ENCODE assay signal across 18 cellular contexts in the genomic region with DNA sequence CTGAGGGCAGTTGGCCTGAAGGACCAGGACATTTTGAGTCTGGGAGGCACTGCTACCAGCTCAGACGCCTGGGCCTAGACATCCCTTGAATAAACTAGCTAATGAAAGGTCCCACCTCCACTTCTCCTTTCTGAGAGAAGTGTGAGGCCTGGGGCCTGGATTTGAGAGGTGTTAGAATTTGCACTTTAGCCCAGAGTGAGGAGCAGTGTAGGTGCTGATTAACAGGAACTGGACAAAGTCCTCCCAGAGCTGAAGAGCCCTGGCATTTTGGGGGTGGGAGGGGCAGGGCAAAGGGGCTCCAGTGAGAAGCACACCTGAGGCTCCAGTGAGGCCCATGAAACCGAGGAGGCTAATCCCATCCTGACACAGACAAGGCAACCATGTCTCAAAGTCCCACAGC. TPM values are rescaled to one million over a fixed set of nuclear protein-coding genes. Genes with fewer than 3 reads are reported as not detected.
DNase-seq lines count a peak whose midpoint lies in the region; ATAC-seq, FAIRE-seq and TF ChIP-seq lines count a peak whose summit lies in the region.
"Had no signal": no experiment of that assay in that cellular context is flagged by ENCODE, and none has a peak within 500 bp of the region (broad histone marks: within the 10 kb centered on the region; RNA-seq: fewer than 3 reads in every experiment).

No MANE protein-coding gene starts in this region.

- DNase-seq in Caco-2 (peak; percentile 59 to 91), GM12878 (ENCODE audit: low read depth, low spot score) (no peak), HEK293T (ENCODE audit: extremely low spot score) (no peak), NCI-H748 (lab: John Stamatoyannopoulos, UW; ENCODE audit: unreplicated experiment) (no peak)
- DNase-seq: C1 segment of cervical spinal cord; COR-L47; NCI-H1048; NCI-H146; NCI-H2081 treated with DMSO at 0.1 percent for 48 hours; NCI-H2227 treated with DMSO at 0.1 percent for 48 hours; NCI-H526 treated with DMSO at 0.1 percent for 48 hours; NK-92 treated with Interleukin-12 subunit alpha and Interleukin-12 subunit beta, amount 100 ng/mL, for 24 hours; PC-3 had no signal

- no peak for FAIRE-seq in GM12878 (lab: Jason Lieb, UNC)
- FAIRE-seq: A204.1, H54 had no signal

- BruUV-seq in Caco-2 (replicated peaks; lab: Mats Ljungman, UMichigan) (no TSS peak), GM12878 (replicated peaks; lab: Mats Ljungman, UMichigan) (no TSS peak)

- no peaks in the 10 kb centered on the region for H3K36me3 Mint-ChIP-seq in Caco-2 (ENCODE audit: insufficient read depth, unreplicated experiment)
- H3K36me3 Mint-ChIP-seq: IgD-negative memory B cell had no signal

- SMC1A ChIA-PET in GM12878 (lab: Charles Lee; ENCODE audit: uncharacterized antibody, unreplicated experiment) = interaction anchor here (0.7 to 1.0 kb wide), 3 partner anchors 8 to 19 kb away, joined by 3 read pairs; no protein-coding TSS in a partner anchor

- H3K27ac Mint-ChIP-seq in Caco-2 (ENCODE audit: unreplicated experiment) = peak overlapping the region; percentile 56

- in situ Hi-C loops in GM12878 (cut with MboI) = no loop called here

- H3K4me3 ChIP-seq in Caco-2 (ENCODE audit: low read depth, low read length) (no peak overlapping the region), GM12878 (no peak overlapping the region), liver (ENCODE audit: low read depth in 1 of 3, low read length in 3 of 3) (no peak overlapping the region)

- TF ChIP-seq POLR2A in GM12878 (IDR thresholded peaks at IDR 0.05; ENCODE audit: low read depth, low read length) = no peak

- CTCF ChIA-PET in Caco-2 (lab: Charles Lee) (interaction anchor here (0.6 to 1.0 kb wide), 3 partner anchors 17 to 37 kb away, joined by 3 to 8 read pairs (median 4); no protein-coding TSS in a partner anchor), GM12878 (lab: Yijun Ruan, JAX) (interaction anchor here (0.7 to 1.8 kb wide), 4 partner anchors 13 to 37 kb away, joined by 3 to 4 read pairs (median 4); no protein-coding TSS in a partner anchor), HEK293T (lab: Yijun Ruan, JAX) (no interaction called here)

- TF ChIP-seq EP300 in GM12878 (IDR thresholded peaks at IDR 0.05; ENCODE audit: borderline replicate concordance in 1 of 2, control insufficient read depth in 1 of 2, low read depth in 2 of 2, low read length in 2 of 2) = no peak

- POLR2A ChIA-PET in Caco-2 (lab: Charles Lee) = interaction anchor here (0.5 to 1.5 kb wide), 7 partner anchors 14 to 59 kb away, joined by 3 to 12 read pairs (median 7); partner anchors contain the start of genes AP2S1 and SLC1A5
- POLR2A ChIA-PET in GM12878 (lab: Charles Lee) = interaction anchor here (0.6 to 1.4 kb wide), 3 partner anchors 16 to 26 kb away, joined by 3 to 5 read pairs (median 3); no protein-coding TSS in a partner anchor
- POLR2A ChIA-PET in HEK293T (lab: Yijun Ruan, JAX) = no interaction called here

- no peak overlapping the region for H3K4me2 ChIP-seq in GM12878 (ENCODE audit: control insufficient read depth, insufficient read depth)

- no peaks in the 10 kb centered on the region for H3K27me3 ChIP-seq in Caco-2 (replicated peaks; ENCODE audit: control insufficient read depth, insufficient read depth, low read length)
- H3K27me3 ChIP-seq in GM12878 (replicated peaks in 1 of 2; ENCODE audit: control insufficient read depth in 2 of 2, insufficient read depth in 2 of 2, low read length in 1 of 2) = no peaks in the 10 kb centered on the region
- H3K27me3 ChIP-seq in liver (ENCODE audit: control insufficient read depth in 4 of 4, insufficient read depth in 4 of 4, low read length in 3 of 4) = no peaks in the 10 kb centered on the region

- H4K20me1 ChIP-seq in GM12878 (ENCODE audit: control insufficient read depth, insufficient read depth) = no peaks in the 10 kb centered on the region

- H3K4me1 ChIP-seq in Caco-2 (peaks cover 36% of the 10 kb centered on the region), GM12878 (ENCODE audit: control insufficient read depth, insufficient read depth, low read length) (no peaks in the 10 kb centered on the region), liver (ENCODE audit: control insufficient read depth in 4 of 4, insufficient read depth in 4 of 4, low read length in 3 of 4) (peaks cover 0 to 6% (median 5%) of the 10 kb centered on the region in 4 donors)

- H3K4me1 Mint-ChIP-seq in Caco-2 (ENCODE audit: low read depth, unreplicated experiment) = no peaks in the 10 kb centered on the region
- H3K4me1 Mint-ChIP-seq: IgD-negative memory B cell had no signal

- H3K27me3 Mint-ChIP-seq in Caco-2 (ENCODE audit: insufficient read depth, unreplicated experiment) = no peaks in the 10 kb centered on the region
- H3K27me3 Mint-ChIP-seq: IgD-negative memory B cell had no signal

- RAD21 ChIA-PET in GM12878 (lab: Charles Lee; ENCODE audit: unreplicated experiment) = interaction anchor here (0.8 to 1.0 kb wide), 2 partner anchors 18 to 36 kb away, joined by 3 to 4 read pairs; no protein-coding TSS in a partner anchor

- intact Hi-C loops in Caco-2 (cut with micrococcal nuclease; ENCODE audit: unreplicated experiment) (loop anchor here (1.0 kb wide), 1 partner anchor 15 kb away; the partner anchor contains the start of gene SLC1A5), GM12878 (cut with micrococcal nuclease; ENCODE audit: unreplicated experiment) (no loop called here)

- H3K27ac ChIP-seq in GM12878 (ENCODE audit: control insufficient read depth, insufficient read depth) (no peak overlapping the region), liver (ENCODE audit: low read depth in 1 of 2, low read length in 2 of 2) (no peak overlapping the region)

- H3K36me3 ChIP-seq in Caco-2 (ENCODE audit: control insufficient read depth, insufficient read depth, low read length) (no peaks in the 10 kb centered on the region), GM12878 (ENCODE audit: control insufficient read depth in 2 of 2, insufficient read depth in 2 of 2, low read length in 1 of 2) (no peaks in the 10 kb centered on the region), liver (ENCODE audit: control insufficient read depth in 4 of 4, insufficient read depth in 3 of 4, low read depth in 1 of 4, low read length in 3 of 4) (no peaks in the 10 kb centered on the region)

- WGBS in GM12878 (ENCODE audit: insufficient coverage, insufficient replicate concordance, low lambda C conversion rate, missing lambda C conversion rate) = 45% methylated on average over 1 of the region's 2 CpGs
- WGBS in liver = 58% methylated on average over 2 of the region's 2 CpGs

- TF ChIP-seq CTCF in Caco-2 (IDR thresholded peaks at IDR 0.05; ENCODE audit: insufficient read depth in 1 of 2, low read depth in 1 of 2, low read length in 1 of 2, severe bottlenecking in 1 of 2, unreplicated experiment in 1 of 2) = no peak
- TF ChIP-seq CTCF in GM12878 (IDR thresholded peaks at IDR 0.05 in 2 of 3, conservative IDR thresholded peaks at IDR 0.05 in 1 of 3; ENCODE audit: control insufficient read depth in 2 of 3, extremely low read depth in 1 of 3, insufficient read depth in 1 of 3, low read depth in 3 of 3, low read length in 3 of 3) = no peak
- no peak for TF ChIP-seq CTCF in liver (IDR thresholded peaks at IDR 0.05; ENCODE audit: low read depth, low read length, missing input control)

- no peak for TF ChIP-seq RAD21 in GM12878 (IDR thresholded peaks at IDR 0.05; ENCODE audit: insufficient read depth, low read depth, low read length)
- no peak for TF ChIP-seq RAD21 in liver (IDR thresholded peaks at IDR 0.05)

- no peak overlapping the region for H3K4me3 Mint-ChIP-seq in Caco-2 (ENCODE audit: unreplicated experiment)
- H3K4me3 Mint-ChIP-seq: IgD-negative memory B cell had no signal

- H3K9me3 Mint-ChIP-seq in Caco-2 (ENCODE audit: unreplicated experiment) = no peaks in the 10 kb centered on the region
- H3K9me3 Mint-ChIP-seq: IgD-negative memory B cell had no signal

- H3K9me3 ChIP-seq in Caco-2 (no peaks in the 10 kb centered on the region), GM12878 (replicated peaks; ENCODE audit: control insufficient read depth, insufficient read depth, low read length) (no peaks in the 10 kb centered on the region), liver (ENCODE audit: control insufficient read depth in 4 of 4, low read length in 3 of 4) (no peaks in the 10 kb centered on the region)

- H2AFZ ChIP-seq in GM12878 (ENCODE audit: control insufficient read depth, low read depth, low read length) = no peak overlapping the region

- no peaks in the 10 kb centered on the region for H3K79me2 ChIP-seq in GM12878 (ENCODE audit: control insufficient read depth, insufficient read depth, low read length)

- no peak overlapping the region for H3K9ac ChIP-seq in GM12878 (ENCODE audit: control insufficient read depth, insufficient read depth, low read length)
- H3K9ac ChIP-seq in liver (ENCODE audit: low read depth in 1 of 2, low read length in 2 of 2) = no peak overlapping the region

- ATAC-seq in GM12878 = peak; percentile 51; the same call in 2 of the 3 replicates
- ATAC-seq in HG03521 (IDR thresholded peaks at IDR 0.05; ENCODE audit: unreplicated experiment) = no peak
- ATAC-seq: PC-3 had no signal

RNA-seq across cellular contexts. Expression of gene SLC1A5, which starts 15.2 kb away (rescaled TPM):
- total RNA-seq in Caco-2 (2022) = 497 and 512 TPM in 2 replicates
- 38.3 and 43.7 TPM in 2 replicates for total RNA-seq in GM12878 (2013; cell fraction: nucleolus; rRNA removed)
- total RNA-seq in GM12878 (2014; rRNA removed) = 73.7 and 76.6 TPM in 2 replicates
- 35.8 and 36.2 TPM in 2 replicates for total RNA-seq in GM12878 (2014; rRNA removed; fragmentation: Illumina TruSeq; extraction: Trizol)
- 109 and 112 TPM in 2 replicates for total RNA-seq in GM12878 (2021)
- polyA plus RNA-seq in GM12878 (2011; ENCODE audit: low read depth) = 47.6 TPM
- 22.1 and 60.9 TPM in 2 replicates for polyA plus RNA-seq in GM12878 (2011; rRNA removed)
- polyA plus RNA-seq in GM12878 (2011; cell fraction: cytosol; rRNA removed) = 97.3 and 105 TPM in 2 replicates
- polyA plus RNA-seq in GM12878 (2011; cell fraction: nucleus; rRNA removed) = 43.9 and 51.7 TPM in 2 replicates
- 89.1 and 92.1 TPM in 2 replicates for polyA plus RNA-seq in GM12878 (2012)
- 29.2 and 53.2 TPM in 2 replicates for polyA plus RNA-seq in GM12878 (2014; fragmentation: Illumina TruSeq; extraction: Trizol)
- polyA plus RNA-seq in GM12878 (2014; fragmentation: Nextera tagmentation; extraction: Ambion mirVana) = 10 to 100 TPM in 1 of 2 experiments, 1 to 10 TPM in 1; 9.1 to 16.3 TPM
- 60.9 and 68.9 TPM in 2 replicates for polyA plus RNA-seq in GM12878 (2014; rRNA removed)
- polyA plus RNA-seq in GM12878 (2016; fragmentation: Nextera tagmentation; extraction: Ambion mirVana) = 100 to 1,000 TPM; 116 to 129 TPM
- polyA minus RNA-seq in GM12878 (2011; rRNA and poly(A)+ RNA removed) = 78.3 and 105 TPM in 2 replicates
- 30.7 and 31.9 TPM in 2 replicates for polyA minus RNA-seq in GM12878 (2011; cell fraction: cytosol; rRNA and poly(A)+ RNA removed)
- 19.5 and 29.7 TPM in 2 replicates for polyA minus RNA-seq in GM12878 (2011; cell fraction: nucleus; rRNA and poly(A)+ RNA removed)
- total RNA-seq in liver = 10 to 100 TPM in 1 of 2 donors, 1 to 10 TPM in 1; 6.2 to 90.8 TPM
- 1 to 10 TPM; 1.5 to 6.0 TPM for polyA plus RNA-seq in liver

RNA-seq across cellular contexts. Expression of gene AP2S1, which starts 47.1 kb away (rescaled TPM):
- 211 and 234 TPM in 2 replicates for total RNA-seq in Caco-2 (2022)
- 6.9 and 13.7 TPM in 2 replicates for total RNA-seq in GM12878 (2013; cell fraction: nucleolus; rRNA removed)
- 141 and 144 TPM in 2 replicates for total RNA-seq in GM12878 (2014; rRNA removed)
- 58.1 and 61.0 TPM in 2 replicates for total RNA-seq in GM12878 (2014; rRNA removed; fragmentation: Illumina TruSeq; extraction: Trizol)
- 121 and 140 TPM in 2 replicates for total RNA-seq in GM12878 (2021)
- polyA plus RNA-seq in GM12878 (2011; ENCODE audit: low read depth) = 57.5 TPM
- 65.3 and 87.2 TPM in 2 replicates for polyA plus RNA-seq in GM12878 (2011; rRNA removed)
- 109 and 141 TPM in 2 replicates for polyA plus RNA-seq in GM12878 (2011; cell fraction: cytosol; rRNA removed)
- polyA plus RNA-seq in GM12878 (2011; cell fraction: nucleus; rRNA removed) = 64.7 and 67.0 TPM in 2 replicates
- polyA plus RNA-seq in GM12878 (2012) = 78.2 and 89.1 TPM in 2 replicates
- 29.3 and 50.5 TPM in 2 replicates for polyA plus RNA-seq in GM12878 (2014; fragmentation: Illumina TruSeq; extraction: Trizol)
- polyA plus RNA-seq in GM12878 (2014; fragmentation: Nextera tagmentation; extraction: Ambion mirVana) = 10 to 100 TPM; 10.8 to 46.6 TPM
- polyA plus RNA-seq in GM12878 (2014; rRNA removed) = 144 and 167 TPM in 2 replicates
- 100 to 1,000 TPM; 228 to 239 TPM for polyA plus RNA-seq in GM12878 (2016; fragmentation: Nextera tagmentation; extraction: Ambion mirVana)
- polyA minus RNA-seq in GM12878 (2011; rRNA and poly(A)+ RNA removed) = 37.4 and 51.6 TPM in 2 replicates
- polyA minus RNA-seq in GM12878 (2011; cell fraction: cytosol; rRNA and poly(A)+ RNA removed) = 31.5 and 43.0 TPM in 2 replicates
- polyA minus RNA-seq in GM12878 (2011; cell fraction: nucleus; rRNA and poly(A)+ RNA removed) = 7.5 and 21.1 TPM in 2 replicates
- 10 to 100 TPM; 28.3 to 71.2 TPM for total RNA-seq in liver
- polyA plus RNA-seq in liver = 100 to 1,000 TPM in 1 of 2 donors, 10 to 100 TPM in 1; 86.9 to 168 TPM

RNA-seq across cellular contexts. Expression of gene ARHGAP35, which starts 57.2 kb away (rescaled TPM):
- total RNA-seq in Caco-2 (2022) (81.7 and 85.9 TPM in 2 replicates), GM12878 (2014; rRNA removed) (14.8 and 16.0 TPM in 2 replicates), GM12878 (2014; rRNA removed; fragmentation: Illumina TruSeq; extraction: Trizol) (16.2 and 17.6 TPM in 2 replicates), GM12878 (2021) (28.0 and 29.9 TPM in 2 replicates), liver (10 to 100 TPM; 26.3 to 49.2 TPM)
- 43.6 and 43.9 TPM in 2 replicates for total RNA-seq in GM12878 (2013; cell fraction: nucleolus; rRNA removed)
- polyA plus RNA-seq in GM12878 (2011; ENCODE audit: low read depth) = 6.8 TPM
- polyA plus RNA-seq in GM12878 (2011; rRNA removed) (8.4 and 11.8 TPM in 2 replicates), GM12878 (2014; fragmentation: Illumina TruSeq; extraction: Trizol) (15.3 and 18.6 TPM in 2 replicates), GM12878 (2014; fragmentation: Nextera tagmentation; extraction: Ambion mirVana) (under 1 TPM; 0.85 to 0.95 TPM), GM12878 (2014; rRNA removed) (11.3 and 13.6 TPM in 2 replicates), GM12878 (2016; fragmentation: Nextera tagmentation; extraction: Ambion mirVana) (1 to 10 TPM; 5.7 to 6.1 TPM), liver (10 to 100 TPM; 15.5 to 17.2 TPM)
- 8.6 and 9.5 TPM in 2 replicates for polyA plus RNA-seq in GM12878 (2011; cell fraction: cytosol; rRNA removed)
- polyA plus RNA-seq in GM12878 (2011; cell fraction: nucleus; rRNA removed) = 13.4 and 16.9 TPM in 2 replicates
- polyA plus RNA-seq in GM12878 (2012) = 11.4 and 11.7 TPM in 2 replicates
- 27.0 and 31.1 TPM in 2 replicates for polyA minus RNA-seq in GM12878 (2011; rRNA and poly(A)+ RNA removed)
- polyA minus RNA-seq in GM12878 (2011; cell fraction: cytosol; rRNA and poly(A)+ RNA removed) = 8.7 and 10.0 TPM in 2 replicates
- 15.5 and 23.9 TPM in 2 replicates for polyA minus RNA-seq in GM12878 (2011; cell fraction: nucleus; rRNA and poly(A)+ RNA removed)

RNA-seq across cellular contexts. Expression of gene STRN4, which starts 57.3 kb away (rescaled TPM):
- total RNA-seq in Caco-2 (2022) (151 and 162 TPM in 2 replicates), GM12878 (2014; rRNA removed) (51.1 and 54.8 TPM in 2 replicates), GM12878 (2014; rRNA removed; fragmentation: Illumina TruSeq; extraction: Trizol) (17.5 and 18.9 TPM in 2 replicates), GM12878 (2021) (55.0 and 56.1 TPM in 2 replicates), liver (10 to 100 TPM; 29.4 to 29.9 TPM)
- total RNA-seq in GM12878 (2013; cell fraction: nucleolus; rRNA removed) = 77.4 and 81.2 TPM in 2 replicates
- 12.4 TPM for polyA plus RNA-seq in GM12878 (2011; ENCODE audit: low read depth)
- polyA plus RNA-seq in GM12878 (2011; rRNA removed) (19.7 and 26.1 TPM in 2 replicates), GM12878 (2014; fragmentation: Illumina TruSeq; extraction: Trizol) (4.5 and 16.0 TPM in 2 replicates), GM12878 (2014; fragmentation: Nextera tagmentation; extraction: Ambion mirVana) (1 to 10 TPM in 1 of 2 experiments, under 1 TPM in 1; 0.42 to 1.6 TPM), GM12878 (2014; rRNA removed) (62.8 and 65.4 TPM in 2 replicates), GM12878 (2016; fragmentation: Nextera tagmentation; extraction: Ambion mirVana) (10 to 100 TPM in 1 of 2 experiments, 1 to 10 TPM in 1; 6.6 to 27.9 TPM), liver (10 to 100 TPM in 1 of 2 donors, 1 to 10 TPM in 1; 9.5 to 20.2 TPM)
- polyA plus RNA-seq in GM12878 (2011; cell fraction: cytosol; rRNA removed) = 45.1 and 60.8 TPM in 2 replicates
- polyA plus RNA-seq in GM12878 (2011; cell fraction: nucleus; rRNA removed) = 186 and 249 TPM in 2 replicates
- 35.8 and 44.1 TPM in 2 replicates for polyA plus RNA-seq in GM12878 (2012)
- 30.9 and 64.5 TPM in 2 replicates for polyA minus RNA-seq in GM12878 (2011; rRNA and poly(A)+ RNA removed)
- polyA minus RNA-seq in GM12878 (2011; cell fraction: cytosol; rRNA and poly(A)+ RNA removed) = 18.6 and 18.7 TPM in 2 replicates
- 39.0 and 63.6 TPM in 2 replicates for polyA minus RNA-seq in GM12878 (2011; cell fraction: nucleus; rRNA and poly(A)+ RNA removed)

RNA-seq across cellular contexts. Expression of gene FKRP, which starts 57.7 kb away (rescaled TPM):
- total RNA-seq in Caco-2 (2022) (30.6 and 33.1 TPM in 2 replicates), GM12878 (2014; rRNA removed) (7.9 and 10.1 TPM in 2 replicates), GM12878 (2014; rRNA removed; fragmentation: Illumina TruSeq; extraction: Trizol) (5.8 and 6.9 TPM in 2 replicates), GM12878 (2021) (13.0 and 13.3 TPM in 2 replicates), liver (10 to 100 TPM in 1 of 2 donors, 1 to 10 TPM in 1; 7.5 to 11.1 TPM)
- total RNA-seq in GM12878 (2013; cell fraction: nucleolus; rRNA removed) = 13.5 and 18.7 TPM in 2 replicates
- 5.4 TPM for polyA plus RNA-seq in GM12878 (2011; ENCODE audit: low read depth)
- polyA plus RNA-seq in GM12878 (2011; rRNA removed) (3.3 and 4.2 TPM in 2 replicates), GM12878 (2014; fragmentation: Illumina TruSeq; extraction: Trizol) (8.0 and 8.7 TPM in 2 replicates), GM12878 (2014; fragmentation: Nextera tagmentation; extraction: Ambion mirVana) (1 to 10 TPM; 1.3 to 1.8 TPM), GM12878 (2014; rRNA removed) (14.1 and 14.2 TPM in 2 replicates), GM12878 (2016; fragmentation: Nextera tagmentation; extraction: Ambion mirVana) (1 to 10 TPM; 6.7 to 8.8 TPM), liver (1 to 10 TPM; 2.5 to 8.8 TPM)
- 4.9 and 8.7 TPM in 2 replicates for polyA plus RNA-seq in GM12878 (2011; cell fraction: cytosol; rRNA removed)
- polyA plus RNA-seq in GM12878 (2011; cell fraction: nucleus; rRNA removed) = 11.0 and 19.0 TPM in 2 replicates
- 5.9 and 11.6 TPM in 2 replicates for polyA plus RNA-seq in GM12878 (2012)
- 2.9 and 4.9 TPM in 2 replicates for polyA minus RNA-seq in GM12878 (2011; rRNA and poly(A)+ RNA removed)
- polyA minus RNA-seq in GM12878 (2011; cell fraction: cytosol; rRNA and poly(A)+ RNA removed) = 1.2 and 1.5 TPM in 2 replicates
- 3.6 and 4.2 TPM in 2 replicates for polyA minus RNA-seq in GM12878 (2011; cell fraction: nucleus; rRNA and poly(A)+ RNA removed)

Comparison
In these comparisons a context has a peak if more than half of its experiments do, and no peak if none do; other contexts are left out.
1. DNase-seq: peak in Caco-2 (2 of 2); none in GM12878 (single experiment), HEK293T (single experiment) and NCI-H748 (single experiment).